In the genomic region with DNA sequence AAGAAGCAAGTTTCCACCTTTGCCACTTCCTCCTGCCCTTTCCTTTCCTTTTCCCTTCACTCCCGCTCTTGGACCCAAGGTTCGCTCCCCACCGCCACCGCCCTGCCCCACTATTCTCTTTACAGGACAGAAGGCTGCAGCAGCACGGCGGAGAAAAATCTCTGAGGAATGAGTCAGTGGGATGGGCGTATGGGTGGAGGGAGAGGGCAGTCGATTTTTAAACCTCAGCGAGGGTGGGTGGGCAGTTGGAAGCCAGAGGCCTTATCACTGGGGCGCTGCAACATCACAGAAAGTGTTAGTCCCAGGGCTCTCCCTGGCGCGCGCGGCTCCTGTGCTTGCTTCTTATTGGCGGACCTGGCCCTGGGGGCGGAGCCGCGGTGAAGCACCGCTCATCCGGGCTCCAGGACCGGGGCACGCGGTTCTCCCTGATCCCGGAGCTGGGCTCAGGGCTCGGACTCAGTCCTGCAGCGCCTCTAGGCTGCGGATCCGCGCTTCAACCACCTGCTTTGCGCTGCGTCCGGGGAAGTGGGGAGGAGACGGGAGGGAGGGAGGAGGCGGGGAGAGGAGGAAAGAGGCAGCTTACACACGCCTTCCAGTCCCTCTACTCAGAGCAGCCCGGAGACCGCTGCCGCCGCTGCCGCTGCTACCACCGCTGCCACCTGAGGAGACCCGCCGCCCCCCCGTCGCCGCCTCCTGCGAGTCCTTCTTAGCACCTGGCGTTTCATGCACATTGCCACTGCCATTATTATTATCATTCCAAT, we compare ENCODE assay signal across 1 cellular context.
A peak's percentile ranks its signal among the peaks of the same experiment; 100 is the strongest.
TF ChIP-seq lines count a peak whose summit lies in the region.

A gene (plus strand): TSS at position 608 of the 761 bp plus-strand sequence.

TF ChIP-seq in GM12878, 131 proteins besides CTCF, POLR2A, EP300 and RAD21 (continued from another document and continues in another):
- TF ChIP-seq, protein P1, sequence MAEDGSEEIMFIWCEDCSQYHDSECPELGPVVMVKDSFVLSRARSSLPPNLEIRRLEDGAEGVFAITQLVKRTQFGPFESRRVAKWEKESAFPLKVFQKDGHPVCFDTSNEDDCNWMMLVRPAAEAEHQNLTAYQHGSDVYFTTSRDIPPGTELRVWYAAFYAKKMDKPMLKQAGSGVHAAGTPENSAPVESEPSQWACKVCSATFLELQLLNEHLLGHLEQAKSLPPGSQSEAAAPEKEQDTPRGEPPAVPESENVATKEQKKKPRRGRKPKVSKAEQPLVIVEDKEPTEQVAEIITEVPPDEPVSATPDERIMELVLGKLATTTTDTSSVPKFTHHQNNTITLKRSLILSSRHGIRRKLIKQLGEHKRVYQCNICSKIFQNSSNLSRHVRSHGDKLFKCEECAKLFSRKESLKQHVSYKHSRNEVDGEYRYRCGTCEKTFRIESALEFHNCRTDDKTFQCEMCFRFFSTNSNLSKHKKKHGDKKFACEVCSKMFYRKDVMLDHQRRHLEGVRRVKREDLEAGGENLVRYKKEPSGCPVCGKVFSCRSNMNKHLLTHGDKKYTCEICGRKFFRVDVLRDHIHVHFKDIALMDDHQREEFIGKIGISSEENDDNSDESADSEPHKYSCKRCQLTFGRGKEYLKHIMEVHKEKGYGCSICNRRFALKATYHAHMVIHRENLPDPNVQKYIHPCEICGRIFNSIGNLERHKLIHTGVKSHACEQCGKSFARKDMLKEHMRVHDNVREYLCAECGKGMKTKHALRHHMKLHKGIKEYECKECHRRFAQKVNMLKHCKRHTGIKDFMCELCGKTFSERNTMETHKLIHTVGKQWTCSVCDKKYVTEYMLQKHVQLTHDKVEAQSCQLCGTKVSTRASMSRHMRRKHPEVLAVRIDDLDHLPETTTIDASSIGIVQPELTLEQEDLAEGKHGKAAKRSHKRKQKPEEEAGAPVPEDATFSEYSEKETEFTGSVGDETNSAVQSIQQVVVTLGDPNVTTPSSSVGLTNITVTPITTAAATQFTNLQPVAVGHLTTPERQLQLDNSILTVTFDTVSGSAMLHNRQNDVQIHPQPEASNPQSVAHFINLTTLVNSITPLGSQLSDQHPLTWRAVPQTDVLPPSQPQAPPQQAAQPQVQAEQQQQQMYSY (CRISPR knock-in tag; IDR thresholded peaks at IDR 0.05) = no peak
- TF ChIP-seq ESRRA (IDR thresholded peaks at IDR 0.05; ENCODE audit: low read length) = no peak
- no peak for TF ChIP-seq GABPA (IDR thresholded peaks at IDR 0.05; ENCODE audit: low read depth)
- TF ChIP-seq RAD51 (IDR thresholded peaks at IDR 0.05) = no peak
- no peak for TF ChIP-seq NR2C1 (IDR thresholded peaks at IDR 0.05)
- TF ChIP-seq, protein P2, sequence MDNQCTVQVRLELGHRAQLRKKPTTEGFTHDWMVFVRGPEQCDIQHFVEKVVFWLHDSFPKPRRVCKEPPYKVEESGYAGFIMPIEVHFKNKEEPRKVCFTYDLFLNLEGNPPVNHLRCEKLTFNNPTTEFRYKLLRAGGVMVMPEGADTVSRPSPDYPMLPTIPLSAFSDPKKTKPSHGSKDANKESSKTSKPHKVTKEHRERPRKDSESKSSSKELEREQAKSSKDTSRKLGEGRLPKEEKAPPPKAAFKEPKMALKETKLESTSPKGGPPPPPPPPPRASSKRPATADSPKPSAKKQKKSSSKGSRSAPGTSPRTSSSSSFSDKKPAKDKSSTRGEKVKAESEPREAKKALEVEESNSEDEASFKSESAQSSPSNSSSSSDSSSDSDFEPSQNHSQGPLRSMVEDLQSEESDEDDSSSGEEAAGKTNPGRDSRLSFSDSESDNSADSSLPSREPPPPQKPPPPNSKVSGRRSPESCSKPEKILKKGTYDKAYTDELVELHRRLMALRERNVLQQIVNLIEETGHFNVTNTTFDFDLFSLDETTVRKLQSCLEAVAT (IDR thresholded peaks at IDR 0.05) = peak; percentile 65; the same call in 1 of the 2 replicates
- TF ChIP-seq, protein P3, sequence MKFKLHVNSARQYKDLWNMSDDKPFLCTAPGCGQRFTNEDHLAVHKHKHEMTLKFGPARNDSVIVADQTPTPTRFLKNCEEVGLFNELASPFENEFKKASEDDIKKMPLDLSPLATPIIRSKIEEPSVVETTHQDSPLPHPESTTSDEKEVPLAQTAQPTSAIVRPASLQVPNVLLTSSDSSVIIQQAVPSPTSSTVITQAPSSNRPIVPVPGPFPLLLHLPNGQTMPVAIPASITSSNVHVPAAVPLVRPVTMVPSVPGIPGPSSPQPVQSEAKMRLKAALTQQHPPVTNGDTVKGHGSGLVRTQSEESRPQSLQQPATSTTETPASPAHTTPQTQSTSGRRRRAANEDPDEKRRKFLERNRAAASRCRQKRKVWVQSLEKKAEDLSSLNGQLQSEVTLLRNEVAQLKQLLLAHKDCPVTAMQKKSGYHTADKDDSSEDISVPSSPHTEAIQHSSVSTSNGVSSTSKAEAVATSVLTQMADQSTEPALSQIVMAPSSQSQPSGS (IDR thresholded peaks at IDR 0.05; ENCODE audit: low read length) = no peak
- no peak for TF ChIP-seq HDAC2 (IDR thresholded peaks at IDR 0.05)
- TF ChIP-seq STAT3 (IDR thresholded peaks at IDR 0.05; ENCODE audit: low read depth, low read length) = no peak
- no peak for TF ChIP-seq DPF2 (IDR thresholded peaks at IDR 0.05)
- no peak for TF ChIP-seq CEBPB (IDR thresholded peaks at IDR 0.05; ENCODE audit: borderline replicate concordance in 1 of 2, low read depth in 2 of 2, low read length in 2 of 2)
- no peak for TF ChIP-seq ZNF384 (IDR thresholded peaks at IDR 0.05; ENCODE audit: borderline replicate concordance, low read depth, low read length)
- no peak; the same call in 1 of the 2 replicates for TF ChIP-seq FOXM1 (IDR thresholded peaks at IDR 0.05; ENCODE audit: low read depth, low read length)
- TF ChIP-seq, protein P4, sequence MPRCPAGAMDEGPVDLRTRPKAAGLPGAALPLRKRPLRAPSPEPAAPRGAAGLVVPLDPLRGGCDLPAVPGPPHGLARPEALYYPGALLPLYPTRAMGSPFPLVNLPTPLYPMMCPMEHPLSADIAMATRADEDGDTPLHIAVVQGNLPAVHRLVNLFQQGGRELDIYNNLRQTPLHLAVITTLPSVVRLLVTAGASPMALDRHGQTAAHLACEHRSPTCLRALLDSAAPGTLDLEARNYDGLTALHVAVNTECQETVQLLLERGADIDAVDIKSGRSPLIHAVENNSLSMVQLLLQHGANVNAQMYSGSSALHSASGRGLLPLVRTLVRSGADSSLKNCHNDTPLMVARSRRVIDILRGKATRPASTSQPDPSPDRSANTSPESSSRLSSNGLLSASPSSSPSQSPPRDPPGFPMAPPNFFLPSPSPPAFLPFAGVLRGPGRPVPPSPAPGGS (IDR thresholded peaks at IDR 0.05; ENCODE audit: borderline replicate concordance, insufficient read depth, low read depth, low read length, poor library complexity, severe bottlenecking) = no peak
- TF ChIP-seq, protein P5, sequence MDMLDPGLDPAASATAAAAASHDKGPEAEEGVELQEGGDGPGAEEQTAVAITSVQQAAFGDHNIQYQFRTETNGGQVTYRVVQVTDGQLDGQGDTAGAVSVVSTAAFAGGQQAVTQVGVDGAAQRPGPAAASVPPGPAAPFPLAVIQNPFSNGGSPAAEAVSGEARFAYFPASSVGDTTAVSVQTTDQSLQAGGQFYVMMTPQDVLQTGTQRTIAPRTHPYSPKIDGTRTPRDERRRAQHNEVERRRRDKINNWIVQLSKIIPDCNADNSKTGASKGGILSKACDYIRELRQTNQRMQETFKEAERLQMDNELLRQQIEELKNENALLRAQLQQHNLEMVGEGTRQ (IDR thresholded peaks at IDR 0.05; ENCODE audit: borderline replicate concordance, low read depth, low read length) = no peak
- TF ChIP-seq SREBF1 (IDR thresholded peaks at IDR 0.05; ENCODE audit: low read length) = no peak
- TF ChIP-seq, protein P6, sequence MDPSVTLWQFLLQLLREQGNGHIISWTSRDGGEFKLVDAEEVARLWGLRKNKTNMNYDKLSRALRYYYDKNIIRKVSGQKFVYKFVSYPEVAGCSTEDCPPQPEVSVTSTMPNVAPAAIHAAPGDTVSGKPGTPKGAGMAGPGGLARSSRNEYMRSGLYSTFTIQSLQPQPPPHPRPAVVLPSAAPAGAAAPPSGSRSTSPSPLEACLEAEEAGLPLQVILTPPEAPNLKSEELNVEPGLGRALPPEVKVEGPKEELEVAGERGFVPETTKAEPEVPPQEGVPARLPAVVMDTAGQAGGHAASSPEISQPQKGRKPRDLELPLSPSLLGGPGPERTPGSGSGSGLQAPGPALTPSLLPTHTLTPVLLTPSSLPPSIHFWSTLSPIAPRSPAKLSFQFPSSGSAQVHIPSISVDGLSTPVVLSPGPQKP (IDR thresholded peaks at IDR 0.05; ENCODE audit: low read depth, low read length) = 0 out of 2 replicates have a peak, but pooled peaks have one; percentile 30
- TF ChIP-seq EZH2 (IDR thresholded peaks at IDR 0.05; ENCODE audit: borderline replicate concordance, control insufficient read depth, low read depth, low read length) = no peak
- TF ChIP-seq HDGF (IDR thresholded peaks at IDR 0.05) = 0 out of 2 replicates have a peak, but pooled peaks have one; percentile 45
- TF ChIP-seq FOS (IDR thresholded peaks at IDR 0.05; ENCODE audit: borderline replicate concordance, extremely low read depth, insufficient read length) = no peak
- no peak for TF ChIP-seq NRF1 (conservative IDR thresholded peaks at IDR 0.05; ENCODE audit: low read depth, low read length)
- TF ChIP-seq LARP7 (IDR thresholded peaks at IDR 0.05) = no peak
- TF ChIP-seq RELA (IDR thresholded peaks at IDR 0.05; ENCODE audit: borderline replicate concordance, partially characterized antibody) = no peak
- TF ChIP-seq NR2C2 (IDR thresholded peaks at IDR 0.05; ENCODE audit: borderline replicate concordance, control insufficient read depth, insufficient read length, low read depth) = no peak
- no peak for TF ChIP-seq ZSCAN29 (IDR thresholded peaks at IDR 0.05)
- no peak for TF ChIP-seq SREBF2 (IDR thresholded peaks at IDR 0.05; ENCODE audit: low read length)
- no peak for TF ChIP-seq IRF4 (IDR thresholded peaks at IDR 0.05; ENCODE audit: low read depth, low read length)
- no peak for TF ChIP-seq ASH2L (IDR thresholded peaks at IDR 0.05; ENCODE audit: borderline replicate concordance, low read depth)
- TF ChIP-seq HCFC1 (IDR thresholded peaks at IDR 0.05; ENCODE audit: low read length) = no peak; the same call in 1 of the 2 replicates
- TF ChIP-seq KDM1A (IDR thresholded peaks at IDR 0.05; ENCODE audit: borderline replicate concordance) = no peak
- no peak for TF ChIP-seq ZBED1 (IDR thresholded peaks at IDR 0.05; ENCODE audit: borderline replicate concordance)
- TF ChIP-seq, protein P7, sequence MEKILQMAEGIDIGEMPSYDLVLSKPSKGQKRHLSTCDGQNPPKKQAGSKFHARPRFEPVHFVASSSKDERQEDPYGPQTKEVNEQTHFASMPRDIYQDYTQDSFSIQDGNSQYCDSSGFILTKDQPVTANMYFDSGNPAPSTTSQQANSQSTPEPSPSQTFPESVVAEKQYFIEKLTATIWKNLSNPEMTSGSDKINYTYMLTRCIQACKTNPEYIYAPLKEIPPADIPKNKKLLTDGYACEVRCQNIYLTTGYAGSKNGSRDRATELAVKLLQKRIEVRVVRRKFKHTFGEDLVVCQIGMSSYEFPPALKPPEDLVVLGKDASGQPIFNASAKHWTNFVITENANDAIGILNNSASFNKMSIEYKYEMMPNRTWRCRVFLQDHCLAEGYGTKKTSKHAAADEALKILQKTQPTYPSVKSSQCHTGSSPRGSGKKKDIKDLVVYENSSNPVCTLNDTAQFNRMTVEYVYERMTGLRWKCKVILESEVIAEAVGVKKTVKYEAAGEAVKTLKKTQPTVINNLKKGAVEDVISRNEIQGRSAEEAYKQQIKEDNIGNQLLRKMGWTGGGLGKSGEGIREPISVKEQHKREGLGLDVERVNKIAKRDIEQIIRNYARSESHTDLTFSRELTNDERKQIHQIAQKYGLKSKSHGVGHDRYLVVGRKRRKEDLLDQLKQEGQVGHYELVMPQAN (conservative IDR thresholded peaks at IDR 0.05) = peak; percentile 63
- TF ChIP-seq, protein P8, sequence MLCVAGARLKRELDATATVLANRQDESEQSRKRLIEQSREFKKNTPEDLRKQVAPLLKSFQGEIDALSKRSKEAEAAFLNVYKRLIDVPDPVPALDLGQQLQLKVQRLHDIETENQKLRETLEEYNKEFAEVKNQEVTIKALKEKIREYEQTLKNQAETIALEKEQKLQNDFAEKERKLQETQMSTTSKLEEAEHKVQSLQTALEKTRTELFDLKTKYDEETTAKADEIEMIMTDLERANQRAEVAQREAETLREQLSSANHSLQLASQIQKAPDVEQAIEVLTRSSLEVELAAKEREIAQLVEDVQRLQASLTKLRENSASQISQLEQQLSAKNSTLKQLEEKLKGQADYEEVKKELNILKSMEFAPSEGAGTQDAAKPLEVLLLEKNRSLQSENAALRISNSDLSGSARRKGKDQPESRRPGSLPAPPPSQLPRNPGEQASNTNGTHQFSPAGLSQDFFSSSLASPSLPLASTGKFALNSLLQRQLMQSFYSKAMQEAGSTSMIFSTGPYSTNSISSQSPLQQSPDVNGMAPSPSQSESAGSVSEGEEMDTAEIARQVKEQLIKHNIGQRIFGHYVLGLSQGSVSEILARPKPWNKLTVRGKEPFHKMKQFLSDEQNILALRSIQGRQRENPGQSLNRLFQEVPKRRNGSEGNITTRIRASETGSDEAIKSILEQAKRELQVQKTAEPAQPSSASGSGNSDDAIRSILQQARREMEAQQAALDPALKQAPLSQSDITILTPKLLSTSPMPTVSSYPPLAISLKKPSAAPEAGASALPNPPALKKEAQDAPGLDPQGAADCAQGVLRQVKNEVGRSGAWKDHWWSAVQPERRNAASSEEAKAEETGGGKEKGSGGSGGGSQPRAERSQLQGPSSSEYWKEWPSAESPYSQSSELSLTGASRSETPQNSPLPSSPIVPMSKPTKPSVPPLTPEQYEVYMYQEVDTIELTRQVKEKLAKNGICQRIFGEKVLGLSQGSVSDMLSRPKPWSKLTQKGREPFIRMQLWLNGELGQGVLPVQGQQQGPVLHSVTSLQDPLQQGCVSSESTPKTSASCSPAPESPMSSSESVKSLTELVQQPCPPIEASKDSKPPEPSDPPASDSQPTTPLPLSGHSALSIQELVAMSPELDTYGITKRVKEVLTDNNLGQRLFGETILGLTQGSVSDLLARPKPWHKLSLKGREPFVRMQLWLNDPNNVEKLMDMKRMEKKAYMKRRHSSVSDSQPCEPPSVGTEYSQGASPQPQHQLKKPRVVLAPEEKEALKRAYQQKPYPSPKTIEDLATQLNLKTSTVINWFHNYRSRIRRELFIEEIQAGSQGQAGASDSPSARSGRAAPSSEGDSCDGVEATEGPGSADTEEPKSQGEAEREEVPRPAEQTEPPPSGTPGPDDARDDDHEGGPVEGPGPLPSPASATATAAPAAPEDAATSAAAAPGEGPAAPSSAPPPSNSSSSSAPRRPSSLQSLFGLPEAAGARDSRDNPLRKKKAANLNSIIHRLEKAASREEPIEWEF (IDR thresholded peaks at IDR 0.05; ENCODE audit: insufficient replicate concordance, low read depth, low read length) = no peak
- TF ChIP-seq, protein P9, sequence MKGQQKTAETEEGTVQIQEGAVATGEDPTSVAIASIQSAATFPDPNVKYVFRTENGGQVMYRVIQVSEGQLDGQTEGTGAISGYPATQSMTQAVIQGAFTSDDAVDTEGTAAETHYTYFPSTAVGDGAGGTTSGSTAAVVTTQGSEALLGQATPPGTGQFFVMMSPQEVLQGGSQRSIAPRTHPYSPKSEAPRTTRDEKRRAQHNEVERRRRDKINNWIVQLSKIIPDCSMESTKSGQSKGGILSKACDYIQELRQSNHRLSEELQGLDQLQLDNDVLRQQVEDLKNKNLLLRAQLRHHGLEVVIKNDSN (IDR thresholded peaks at IDR 0.05; ENCODE audit: borderline replicate concordance, extremely low read length, insufficient read depth, low read depth, low read length) = no peak
- TF ChIP-seq, protein P10, sequence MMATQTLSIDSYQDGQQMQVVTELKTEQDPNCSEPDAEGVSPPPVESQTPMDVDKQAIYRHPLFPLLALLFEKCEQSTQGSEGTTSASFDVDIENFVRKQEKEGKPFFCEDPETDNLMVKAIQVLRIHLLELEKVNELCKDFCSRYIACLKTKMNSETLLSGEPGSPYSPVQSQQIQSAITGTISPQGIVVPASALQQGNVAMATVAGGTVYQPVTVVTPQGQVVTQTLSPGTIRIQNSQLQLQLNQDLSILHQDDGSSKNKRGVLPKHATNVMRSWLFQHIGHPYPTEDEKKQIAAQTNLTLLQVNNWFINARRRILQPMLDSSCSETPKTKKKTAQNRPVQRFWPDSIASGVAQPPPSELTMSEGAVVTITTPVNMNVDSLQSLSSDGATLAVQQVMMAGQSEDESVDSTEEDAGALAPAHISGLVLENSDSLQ (IDR thresholded peaks at IDR 0.05) = no peak
- no peak for TF ChIP-seq JUND (IDR thresholded peaks at IDR 0.05; ENCODE audit: low read depth, low read length)
